ENCODE assay signal across 1 cellular context in genomic region chr17:67165201-67165600, GRCh38.
TF ChIP-seq lines count a peak whose summit lies in the region.

No MANE protein-coding gene starts in this region.

TF ChIP-seq in SK-N-SH, 30 proteins besides CTCF, POLR2A, EP300 and RAD21 (continued from another document):
- TF ChIP-seq REST (IDR thresholded peaks at IDR 0.05; ENCODE audit: low read depth, low read length) (no peak), USF1 (IDR thresholded peaks at IDR 0.05; ENCODE audit: borderline replicate concordance, low read depth) (no peak), NFIC (IDR thresholded peaks at IDR 0.05; ENCODE audit: borderline replicate concordance) (no peak), SMC3 (IDR thresholded peaks at IDR 0.05; ENCODE audit: low read depth, low read length) (no peak), RXRA (IDR thresholded peaks at IDR 0.05; ENCODE audit: borderline replicate concordance, low read depth) (no peak), RCOR1 (IDR thresholded peaks at IDR 0.05; ENCODE audit: low read length) (no peak), NRF1 (IDR thresholded peaks at IDR 0.05; ENCODE audit: low read depth, low read length) (no peak), TAF1 (IDR thresholded peaks at IDR 0.05; ENCODE audit: borderline replicate concordance, low read depth, low read length) (no peak), PBX3 (IDR thresholded peaks at IDR 0.05) (no peak), CHD2 (IDR thresholded peaks at IDR 0.05; ENCODE audit: low read length, partially characterized antibody) (no peak), FOXM1 (IDR thresholded peaks at IDR 0.05; ENCODE audit: low read depth) (no peak), TEAD4 (IDR thresholded peaks at IDR 0.05; ENCODE audit: borderline replicate concordance, insufficient read depth) (no peak), ELF1 (IDR thresholded peaks at IDR 0.05) (no peak), MAX (IDR thresholded peaks at IDR 0.05; ENCODE audit: low read depth) (no peak), EZH2phosphoT487 (IDR thresholded peaks at IDR 0.05; ENCODE audit: borderline replicate concordance, low read depth) (no peak)
TF ChIP-seq in SK-N-SH: peak in this region for 0.
